ENCODE assay signal across 10 cellular contexts in the genomic region with DNA sequence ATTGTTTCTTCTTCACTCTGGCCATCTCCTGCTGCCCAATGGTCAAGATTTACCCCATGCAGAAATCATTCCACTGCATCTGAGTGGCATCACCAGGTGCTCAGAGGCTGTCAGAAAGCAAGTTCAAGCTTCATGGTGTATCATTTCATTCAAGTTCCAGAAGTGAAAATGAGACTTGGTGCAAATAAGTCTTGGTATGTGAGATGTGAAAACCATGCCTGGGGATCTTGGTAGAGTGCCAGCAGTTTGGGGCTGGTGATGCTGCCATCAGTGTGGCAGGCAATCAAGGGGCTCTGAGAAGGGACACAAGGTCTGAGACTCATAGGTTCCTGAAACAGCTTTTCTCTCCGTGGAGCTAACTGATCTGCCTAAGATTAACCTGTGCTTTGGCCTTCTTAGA. TPM values are rescaled to one million over a fixed set of nuclear protein-coding genes. Genes with fewer than 3 reads are reported as not detected.
DNase-seq lines count a peak whose midpoint lies in the region; ATAC-seq, FAIRE-seq and TF ChIP-seq lines count a peak whose summit lies in the region.
"Had no signal": no experiment of that assay in that cellular context is flagged by ENCODE, and none has a peak within 500 bp of the region (broad histone marks: within the 10 kb centered on the region; RNA-seq: fewer than 3 reads in every experiment).

No MANE protein-coding gene starts in this region.

- H3K36me3 ChIP-seq in HepG2 (replicated peaks in 1 of 2; ENCODE audit: control insufficient read depth in 1 of 2, insufficient read depth in 2 of 2, low read length in 2 of 2) (no peaks in the 10 kb centered on the region), tibial nerve (no peaks in the 10 kb centered on the region)

- TF ChIP-seq EP300 in HepG2 (IDR thresholded peaks at IDR 0.05; ENCODE audit: low read depth in 2 of 2, low read length in 2 of 2) = no peak
- TF ChIP-seq EP300 in HepG2 (CRISPR knock-in tag; IDR thresholded peaks at IDR 0.05; ENCODE audit: borderline replicate concordance) = no peak
- no peak for TF ChIP-seq EP300 in tibial nerve (IDR thresholded peaks at IDR 0.05)

- CTCF ChIA-PET in HepG2 (lab: Yijun Ruan, JAX; ENCODE audit: low intra/inter-chr PET ratio, low total read pairs) = no interaction called here

- H4K20me1 ChIP-seq in HepG2 (ENCODE audit: insufficient read depth, low read length) = no peaks in the 10 kb centered on the region

- TF ChIP-seq CTCF in HepG2 (CRISPR knock-in tag; IDR thresholded peaks at IDR 0.05) (no peak), tibial nerve (IDR thresholded peaks at IDR 0.05) (no peak)

- TF ChIP-seq POLR2A in HepG2 (IDR thresholded peaks at IDR 0.05; ENCODE audit: insufficient read depth in 1 of 2, low read depth in 2 of 2, low read length in 2 of 2) (no peak), tibial nerve (IDR thresholded peaks at IDR 0.05) (no peak)

- WGBS in HepG2 (ENCODE audit: low lambda C conversion rate) = 0% methylated on average over 1 of the region's 1 CpG
- 74 to 81% methylated on average over 1 of the region's 1 CpG for WGBS in tibial nerve, 2 donors

- no peak for FAIRE-seq in HepG2 (lab: Jason Lieb, UNC)

- H3K27me3 ChIP-seq in HepG2 (ENCODE audit: control insufficient read depth in 1 of 2, insufficient read depth in 2 of 2, low read length in 2 of 2) = 0 out of 5 replicates have a peak, but pooled peaks cover 0 to 5% of the 10 kb centered on the region in 2 experiments
- no peaks in the 10 kb centered on the region for H3K27me3 ChIP-seq in tibial nerve

- H3K4me3 ChIP-seq in HepG2 (replicated peaks in 1 of 3; ENCODE audit: insufficient read depth in 1 of 3, low read depth in 2 of 3, low read length in 3 of 3) = no peak overlapping the region
- no peak overlapping the region for H3K4me3 ChIP-seq in tibial nerve

- H2AFZ ChIP-seq in HepG2 (ENCODE audit: low read length) = no peak overlapping the region

- in situ Hi-C loops in HepG2 (cut with HindIII; ENCODE audit: extremely low pct_ligation_motif_present, low pct_unique_long_range_greater_than_20kb) = no loop called here

- no peak overlapping the region for H3K9ac ChIP-seq in HepG2 (ENCODE audit: insufficient read depth, low read depth, low read length)

- no TSS peak for BruUV-seq in HepG2 (replicated peaks; lab: Mats Ljungman, UMichigan)

- ATAC-seq in GM18909 (IDR thresholded peaks at IDR 0.05; ENCODE audit: poor library complexity, unreplicated experiment) (peak; percentile 75), HepG2 (no peak)
- ATAC-seq: left cardiac atrium had no signal

- POLR2A ChIA-PET in HepG2 (lab: Yijun Ruan, JAX) = no interaction called here

- H3K27ac ChIP-seq in HepG2 (ENCODE audit: extremely low read length, insufficient read depth, low read length) = no peak overlapping the region
- no peak overlapping the region for H3K27ac ChIP-seq in tibial nerve

- H3K4me1 ChIP-seq in HepG2 (ENCODE audit: insufficient read depth, low read length) (no peaks in the 10 kb centered on the region), tibial nerve (no peaks in the 10 kb centered on the region)

- no peaks in the 10 kb centered on the region for H3K79me2 ChIP-seq in HepG2 (ENCODE audit: insufficient read depth, low read length)

- TF ChIP-seq RAD21 in HepG2 (CRISPR knock-in tag; IDR thresholded peaks at IDR 0.05) = no peak

- intact Hi-C loops in HepG2 (cut with micrococcal nuclease; ENCODE audit: unreplicated experiment) = no loop called here

- no peak overlapping the region for H3K4me2 ChIP-seq in HepG2 (ENCODE audit: low read depth, low read length)

- H3K9me3 ChIP-seq in HepG2 (ENCODE audit: low read length) (no peaks in the 10 kb centered on the region), tibial nerve (peaks cover 0 to 2% (median 0%) of the 10 kb centered on the region in 4 donors)

- DNase-seq in RPMI7951 (ENCODE audit: low read depth) (peak; percentile 6), HepG2 (ENCODE audit: low spot score) (no peak), tibial nerve (ENCODE audit: low spot score in 2 of 2) (no peak), mucosa of gallbladder (ENCODE audit: low spot score) (no peak), NCI-H187 (lab: John Stamatoyannopoulos, UW) (no peak)
- DNase-seq in activated gamma-delta T cell treated with anti-CD3 and anti-CD28 coated beads, Interleukin-2, amount 50 U/mL, for 16 hours (ENCODE audit: low read depth) = peak; percentile 27
- DNase-seq in stimulated activated CD4-positive, alpha-beta T cell treated with anti-CD3 and anti-CD28 coated beads, Interleukin-4, amount 100 ng/mL, for 24 hours = peak; percentile 85
- DNase-seq: left cardiac atrium had no signal

TF ChIP-seq in HepG2, 621 proteins besides CTCF, POLR2A, EP300 and RAD21 (continues in another document):
- TF ChIP-seq ZNF235 (CRISPR knock-in tag; IDR thresholded peaks at IDR 0.05; ENCODE audit: borderline replicate concordance) (no peak), RBM22 (optimal IDR thresholded peaks at IDR 0.05; ENCODE audit: low read length) (no peak), HNF4A (CRISPR knock-in tag; IDR thresholded peaks at IDR 0.05) (no peak), NRL (CRISPR knock-in tag; IDR thresholded peaks at IDR 0.05; ENCODE audit: borderline replicate concordance) (no peak), SP4 (CRISPR knock-in tag; IDR thresholded peaks at IDR 0.05) (no peak)
- TF ChIP-seq, protein P1, sequence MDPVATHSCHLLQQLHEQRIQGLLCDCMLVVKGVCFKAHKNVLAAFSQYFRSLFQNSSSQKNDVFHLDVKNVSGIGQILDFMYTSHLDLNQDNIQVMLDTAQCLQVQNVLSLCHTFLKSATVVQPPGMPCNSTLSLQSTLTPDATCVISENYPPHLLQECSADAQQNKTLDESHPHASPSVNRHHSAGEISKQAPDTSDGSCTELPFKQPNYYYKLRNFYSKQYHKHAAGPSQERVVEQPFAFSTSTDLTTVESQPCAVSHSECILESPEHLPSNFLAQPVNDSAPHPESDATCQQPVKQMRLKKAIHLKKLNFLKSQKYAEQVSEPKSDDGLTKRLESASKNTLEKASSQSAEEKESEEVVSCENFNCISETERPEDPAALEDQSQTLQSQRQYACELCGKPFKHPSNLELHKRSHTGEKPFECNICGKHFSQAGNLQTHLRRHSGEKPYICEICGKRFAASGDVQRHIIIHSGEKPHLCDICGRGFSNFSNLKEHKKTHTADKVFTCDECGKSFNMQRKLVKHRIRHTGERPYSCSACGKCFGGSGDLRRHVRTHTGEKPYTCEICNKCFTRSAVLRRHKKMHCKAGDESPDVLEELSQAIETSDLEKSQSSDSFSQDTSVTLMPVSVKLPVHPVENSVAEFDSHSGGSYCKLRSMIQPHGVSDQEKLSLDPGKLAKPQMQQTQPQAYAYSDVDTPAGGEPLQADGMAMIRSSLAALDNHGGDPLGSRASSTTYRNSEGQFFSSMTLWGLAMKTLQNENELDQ (CRISPR knock-in tag; IDR thresholded peaks at IDR 0.05; ENCODE audit: borderline replicate concordance) = no peak
- TF ChIP-seq, protein P2, sequence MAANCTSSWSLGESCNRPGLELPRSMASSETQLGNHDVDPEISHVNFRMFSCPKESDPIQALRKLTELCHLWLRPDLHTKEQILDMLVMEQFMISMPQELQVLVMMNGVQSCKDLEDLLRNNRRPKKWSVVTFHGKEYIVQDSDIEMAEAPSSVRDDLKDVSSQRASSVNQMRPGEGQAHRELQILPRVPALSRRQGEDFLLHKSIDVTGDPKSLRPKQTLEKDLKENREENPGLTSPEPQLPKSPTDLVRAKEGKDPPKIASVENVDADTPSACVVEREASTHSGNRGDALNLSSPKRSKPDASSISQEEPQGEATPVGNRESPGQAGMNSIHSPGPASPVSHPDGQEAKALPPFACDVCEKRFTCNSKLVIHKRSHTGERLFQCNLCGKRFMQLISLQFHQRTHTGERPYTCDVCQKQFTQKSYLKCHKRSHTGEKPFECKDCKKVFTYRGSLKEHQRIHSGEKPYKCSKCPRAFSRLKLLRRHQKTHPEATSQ (CRISPR knock-in tag; IDR thresholded peaks at IDR 0.05; ENCODE audit: borderline replicate concordance) = no peak
- TF ChIP-seq, protein P3, sequence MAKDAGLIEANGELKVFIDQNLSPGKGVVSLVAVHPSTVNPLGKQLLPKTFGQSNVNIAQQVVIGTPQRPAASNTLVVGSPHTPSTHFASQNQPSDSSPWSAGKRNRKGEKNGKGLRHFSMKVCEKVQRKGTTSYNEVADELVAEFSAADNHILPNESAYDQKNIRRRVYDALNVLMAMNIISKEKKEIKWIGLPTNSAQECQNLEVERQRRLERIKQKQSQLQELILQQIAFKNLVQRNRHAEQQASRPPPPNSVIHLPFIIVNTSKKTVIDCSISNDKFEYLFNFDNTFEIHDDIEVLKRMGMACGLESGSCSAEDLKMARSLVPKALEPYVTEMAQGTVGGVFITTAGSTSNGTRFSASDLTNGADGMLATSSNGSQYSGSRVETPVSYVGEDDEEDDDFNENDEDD (CRISPR knock-in tag; IDR thresholded peaks at IDR 0.05; ENCODE audit: borderline replicate concordance) = no peak

RNA-seq across cellular contexts. Expression of a gene that starts 52.0 kb away (rescaled TPM):
- not detected in 2 replicates for total RNA-seq in RPMI7951 (2014; rRNA removed; shearing (Covaris generic))
- total RNA-seq in HepG2 (2016; rRNA removed; fragmentation: Illumina TruSeq; extraction: Trizol) (not detected in 2 replicates), tibial nerve (1 to 10 TPM in 2 of 4 donors, under 1 TPM in 1, not detected in 1; 0.60 to 5.1 (median 1.5) TPM), mucosa of gallbladder (12.5 TPM)
- not detected in 2 replicates for total RNA-seq in HepG2 (2016; cell fraction: cytosol; rRNA removed; fragmentation: Illumina TruSeq; extraction: Trizol; ENCODE audit: low read depth)
- not detected in 2 replicates for total RNA-seq in HepG2 (2016; cell fraction: insoluble cytoplasmic fraction; rRNA removed; fragmentation: Illumina TruSeq; extraction: Trizol)
- not detected in 2 replicates for total RNA-seq in HepG2 (2016; cell fraction: membrane; rRNA removed; fragmentation: Illumina TruSeq; extraction: Trizol)
- not detected in 2 replicates for total RNA-seq in HepG2 (2016; cell fraction: nucleus; rRNA removed; fragmentation: Illumina TruSeq; extraction: Trizol)
- not detected in 2 replicates for polyA plus RNA-seq in HepG2 (2011; rRNA removed)
- polyA plus RNA-seq in HepG2 (2011; cell fraction: cytosol; rRNA removed) = not detected in 2 replicates
- not detected in 2 replicates for polyA plus RNA-seq in HepG2 (2011; cell fraction: nucleus; rRNA removed)
- not detected in 2 replicates for polyA plus RNA-seq in HepG2 (2012)
- not detected in 2 replicates for polyA plus RNA-seq in HepG2 (2016; cell fraction: cytosol; fragmentation: Illumina TruSeq; extraction: Trizol; ENCODE audit: low read depth)
- polyA plus RNA-seq in HepG2 (2016; cell fraction: insoluble cytoplasmic fraction; fragmentation: Illumina TruSeq; extraction: Trizol; ENCODE audit: low read depth) = not detected in 2 replicates
- polyA plus RNA-seq in HepG2 (2016; cell fraction: membrane; fragmentation: Illumina TruSeq; extraction: Trizol; ENCODE audit: low read depth) = not detected in 2 replicates
- polyA plus RNA-seq in HepG2 (2016; cell fraction: nucleus; fragmentation: Illumina TruSeq; extraction: Trizol; ENCODE audit: insufficient read depth, low read depth) = not detected in 2 replicates
- polyA minus RNA-seq in HepG2 (2011; rRNA and poly(A)+ RNA removed; ENCODE audit: low replicate concordance) = not detected in 2 replicates
- not detected in 2 replicates for polyA minus RNA-seq in HepG2 (2011; cell fraction: cytosol; rRNA and poly(A)+ RNA removed)
- not detected in 2 replicates for polyA minus RNA-seq in HepG2 (2011; cell fraction: nucleus; rRNA and poly(A)+ RNA removed)
- total RNA-seq: Daoy had no signal

Comparison
In these comparisons a context has a peak if more than half of its experiments do, and no peak if none do; other contexts are left out.
1. DNase-seq: peak in RPMI7951 (single experiment), activated gamma-delta T cell treated with anti-CD3 and anti-CD28 coated beads, Interleukin-2, amount 50 U/mL, for 16 hours (single experiment) and stimulated activated CD4-positive, alpha-beta T cell treated with anti-CD3 and anti-CD28 coated beads, Interleukin-4, amount 100 ng/mL, for 24 hours (single experiment); none in HepG2 (single experiment), tibial nerve (0 of 2), mucosa of gallbladder (single experiment) and NCI-H187 (0 of 2).